In genomic region chr16:85302848-85303353, GRCh38 we compare ENCODE assay signal across 1 cellular context.
TF ChIP-seq lines count a peak whose summit lies in the region.

No MANE protein-coding gene starts in this region.

TF ChIP-seq in H1, 55 proteins besides CTCF, POLR2A, EP300 and RAD21 (continued from another document):
- TF ChIP-seq SIRT6 (IDR thresholded peaks at IDR 0.05; ENCODE audit: low read length) (no peak), CREB1 (IDR thresholded peaks at IDR 0.05) (no peak), HDAC2 (IDR thresholded peaks at IDR 0.05; ENCODE audit: borderline replicate concordance in 1 of 2, low read depth in 2 of 2, low read length in 2 of 2) (no peak), KDM4A (IDR thresholded peaks at IDR 0.05; ENCODE audit: low read depth, low read length, severe bottlenecking) (no peak), BCL11A (IDR thresholded peaks at IDR 0.05; ENCODE audit: low read depth in 2 of 2, low read length in 2 of 2) (no peak), CTBP2 (IDR thresholded peaks at IDR 0.05; ENCODE audit: borderline replicate concordance, insufficient read depth, insufficient read length, low read length) (no peak), NANOG (IDR thresholded peaks at IDR 0.05; ENCODE audit: insufficient read depth, low read depth, low read length, poor library complexity, severe bottlenecking) (no peak), ATF3 (IDR thresholded peaks at IDR 0.05; ENCODE audit: insufficient read depth, low read depth, low read length) (no peak), GTF2F1 (IDR thresholded peaks at IDR 0.05; ENCODE audit: borderline replicate concordance, low read depth, low read length) (no peak), USF2 (IDR thresholded peaks at IDR 0.05; ENCODE audit: low read length) (no peak)
TF ChIP-seq in H1: peak in this region for 0.
